8 cellular contexts compared by ENCODE assay signal in the genomic region with DNA sequence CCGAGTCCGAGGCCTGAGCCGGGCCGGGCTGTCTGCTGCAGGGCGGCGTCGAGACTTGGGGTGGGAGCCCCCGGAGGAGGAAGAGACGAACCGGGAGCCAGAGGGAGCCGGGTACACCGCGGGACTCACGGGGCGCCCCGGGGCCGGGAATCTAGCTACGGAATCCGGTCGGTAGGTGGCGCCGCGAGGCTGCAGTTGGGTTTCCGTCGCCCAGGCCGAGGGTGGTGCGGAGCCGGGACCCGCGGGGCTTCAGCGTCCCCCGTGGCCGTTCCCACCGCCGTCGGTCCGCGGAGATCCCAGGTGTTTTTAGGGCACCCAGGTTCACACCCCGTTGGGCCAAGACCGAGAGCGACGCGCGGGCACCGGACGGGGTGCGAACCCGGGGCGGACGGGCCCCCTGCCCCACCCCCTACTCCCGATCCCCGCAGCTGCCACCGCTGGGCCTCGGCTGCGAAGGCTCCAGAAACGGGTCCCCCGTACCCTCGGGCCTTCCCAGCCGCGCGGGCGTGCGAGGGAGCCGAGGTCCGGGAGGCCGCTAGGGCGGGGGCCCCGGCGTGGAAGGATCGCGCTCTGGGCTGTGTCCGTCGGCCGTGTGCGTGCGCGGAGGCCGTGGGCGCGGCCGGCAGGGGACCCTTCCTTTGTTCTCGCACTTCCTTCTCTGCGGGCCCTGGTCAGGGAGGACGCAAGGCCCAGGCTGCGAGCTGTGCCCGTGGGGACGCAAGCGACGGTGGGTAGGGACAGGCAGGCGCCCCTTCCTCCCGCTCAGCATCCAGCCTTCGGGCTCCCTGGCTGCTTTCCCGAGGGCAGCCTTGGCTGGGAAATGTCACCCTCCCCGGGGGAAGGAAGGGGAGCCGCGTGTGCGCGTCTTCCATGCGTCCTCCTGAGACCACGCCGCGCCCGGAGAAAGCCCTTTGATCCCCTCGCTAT.
DNase-seq lines count a peak whose midpoint lies in the region; ATAC-seq and TF ChIP-seq lines count a peak whose summit lies in the region.

No MANE protein-coding gene starts in this region.

- H3K27me3 ChIP-seq in left lung, result peaks cover 0 to 26% of the 10 kb centered on the region in 2 donors

- TF ChIP-seq CTCF in coronary artery (IDR thresholded peaks at IDR 0.05) (peak; percentile 69), left lung (IDR thresholded peaks at IDR 0.05) (peak; percentile 88 to 92)

- H3K36me3 ChIP-seq in left lung, result no peaks in the 10 kb centered on the region

- no peaks in the 10 kb centered on the region for H3K9me3 ChIP-seq in left lung

- peaks cover 0 to 19% of the 10 kb centered on the region in 2 donors for H3K4me1 ChIP-seq in left lung

- peak overlapping the region; percentile 88 for H3K4me3 ChIP-seq in coronary artery
- H3K4me3 ChIP-seq in left lung, result peak overlapping the region; percentile 52 to 59

- intact Hi-C loops in left lung (cut with DNase I), result loop anchor here in 1 of 2 donors (5.0 kb wide), 1 partner anchor 819 kb away; no protein-coding TSS in a partner anchor

- H3K27ac ChIP-seq in coronary artery, result no peak overlapping the region
- peak overlapping the region; percentile 19 to 53 for H3K27ac ChIP-seq in left lung

- ATAC-seq in HG02642 (IDR thresholded peaks at IDR 0.05; ENCODE audit: poor library complexity, unreplicated experiment) (peak; percentile 66), left lung (peak; percentile 96), GM18519 (IDR thresholded peaks at IDR 0.05; ENCODE audit: low FRiP score, unreplicated experiment) (no peak)

- DNase-seq in Daoy (ENCODE audit: low read depth) (peak; percentile 90), NCI-H2196 treated with DMSO at 0.1 percent for 48 hours (lab: John Stamatoyannopoulos, UW; ENCODE audit: unreplicated experiment) (peak; percentile 42), coronary artery (ENCODE audit: low spot score) (no peak), left lung (peak; percentile 77 to 96)
- DNase-seq in activated CD4-positive, alpha-beta T cell treated with anti-CD3 and anti-CD28 coated beads for 48 hours, result peak; percentile 88
- DNase-seq in stimulated activated CD4-positive, alpha-beta T cell treated with anti-CD3 and anti-CD28 coated beads, Interleukin-2, amount 100 ng/mL, for 24 hours, result peak; percentile 86 to 87

Comparison
In these comparisons a context has a peak if more than half of its experiments do, and no peak if none do; other contexts are left out.
1. H3K27ac ChIP-seq: peak in left lung (2 of 2); none in coronary artery (0 of 2).